ENCODE assay signal across 2 cellular contexts in the genomic region with DNA sequence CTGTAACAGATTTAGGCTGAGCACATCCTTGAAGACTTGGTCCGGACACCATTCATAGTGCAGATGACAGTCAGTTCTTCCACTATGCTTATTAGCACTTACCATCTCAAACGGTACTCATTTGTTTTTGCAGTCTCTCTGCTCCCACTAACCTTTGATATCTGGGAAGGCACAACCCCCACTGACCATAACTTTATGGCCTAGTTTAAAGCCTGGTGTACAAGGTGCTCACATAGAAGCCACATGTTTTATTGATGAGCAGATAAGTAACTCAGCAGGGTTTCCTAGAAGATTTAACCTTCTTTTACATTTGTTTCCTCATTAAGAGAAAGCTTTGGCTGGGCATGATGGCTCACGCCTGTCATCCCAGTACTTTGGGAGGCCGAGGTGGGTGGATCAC.
TF ChIP-seq lines count a peak whose summit lies in the region.

No MANE protein-coding gene starts in this region.

TF ChIP-seq in GM23338, 12 proteins besides CTCF, POLR2A, EP300 and RAD21 (continued from another document):
- TF ChIP-seq, protein P1, sequence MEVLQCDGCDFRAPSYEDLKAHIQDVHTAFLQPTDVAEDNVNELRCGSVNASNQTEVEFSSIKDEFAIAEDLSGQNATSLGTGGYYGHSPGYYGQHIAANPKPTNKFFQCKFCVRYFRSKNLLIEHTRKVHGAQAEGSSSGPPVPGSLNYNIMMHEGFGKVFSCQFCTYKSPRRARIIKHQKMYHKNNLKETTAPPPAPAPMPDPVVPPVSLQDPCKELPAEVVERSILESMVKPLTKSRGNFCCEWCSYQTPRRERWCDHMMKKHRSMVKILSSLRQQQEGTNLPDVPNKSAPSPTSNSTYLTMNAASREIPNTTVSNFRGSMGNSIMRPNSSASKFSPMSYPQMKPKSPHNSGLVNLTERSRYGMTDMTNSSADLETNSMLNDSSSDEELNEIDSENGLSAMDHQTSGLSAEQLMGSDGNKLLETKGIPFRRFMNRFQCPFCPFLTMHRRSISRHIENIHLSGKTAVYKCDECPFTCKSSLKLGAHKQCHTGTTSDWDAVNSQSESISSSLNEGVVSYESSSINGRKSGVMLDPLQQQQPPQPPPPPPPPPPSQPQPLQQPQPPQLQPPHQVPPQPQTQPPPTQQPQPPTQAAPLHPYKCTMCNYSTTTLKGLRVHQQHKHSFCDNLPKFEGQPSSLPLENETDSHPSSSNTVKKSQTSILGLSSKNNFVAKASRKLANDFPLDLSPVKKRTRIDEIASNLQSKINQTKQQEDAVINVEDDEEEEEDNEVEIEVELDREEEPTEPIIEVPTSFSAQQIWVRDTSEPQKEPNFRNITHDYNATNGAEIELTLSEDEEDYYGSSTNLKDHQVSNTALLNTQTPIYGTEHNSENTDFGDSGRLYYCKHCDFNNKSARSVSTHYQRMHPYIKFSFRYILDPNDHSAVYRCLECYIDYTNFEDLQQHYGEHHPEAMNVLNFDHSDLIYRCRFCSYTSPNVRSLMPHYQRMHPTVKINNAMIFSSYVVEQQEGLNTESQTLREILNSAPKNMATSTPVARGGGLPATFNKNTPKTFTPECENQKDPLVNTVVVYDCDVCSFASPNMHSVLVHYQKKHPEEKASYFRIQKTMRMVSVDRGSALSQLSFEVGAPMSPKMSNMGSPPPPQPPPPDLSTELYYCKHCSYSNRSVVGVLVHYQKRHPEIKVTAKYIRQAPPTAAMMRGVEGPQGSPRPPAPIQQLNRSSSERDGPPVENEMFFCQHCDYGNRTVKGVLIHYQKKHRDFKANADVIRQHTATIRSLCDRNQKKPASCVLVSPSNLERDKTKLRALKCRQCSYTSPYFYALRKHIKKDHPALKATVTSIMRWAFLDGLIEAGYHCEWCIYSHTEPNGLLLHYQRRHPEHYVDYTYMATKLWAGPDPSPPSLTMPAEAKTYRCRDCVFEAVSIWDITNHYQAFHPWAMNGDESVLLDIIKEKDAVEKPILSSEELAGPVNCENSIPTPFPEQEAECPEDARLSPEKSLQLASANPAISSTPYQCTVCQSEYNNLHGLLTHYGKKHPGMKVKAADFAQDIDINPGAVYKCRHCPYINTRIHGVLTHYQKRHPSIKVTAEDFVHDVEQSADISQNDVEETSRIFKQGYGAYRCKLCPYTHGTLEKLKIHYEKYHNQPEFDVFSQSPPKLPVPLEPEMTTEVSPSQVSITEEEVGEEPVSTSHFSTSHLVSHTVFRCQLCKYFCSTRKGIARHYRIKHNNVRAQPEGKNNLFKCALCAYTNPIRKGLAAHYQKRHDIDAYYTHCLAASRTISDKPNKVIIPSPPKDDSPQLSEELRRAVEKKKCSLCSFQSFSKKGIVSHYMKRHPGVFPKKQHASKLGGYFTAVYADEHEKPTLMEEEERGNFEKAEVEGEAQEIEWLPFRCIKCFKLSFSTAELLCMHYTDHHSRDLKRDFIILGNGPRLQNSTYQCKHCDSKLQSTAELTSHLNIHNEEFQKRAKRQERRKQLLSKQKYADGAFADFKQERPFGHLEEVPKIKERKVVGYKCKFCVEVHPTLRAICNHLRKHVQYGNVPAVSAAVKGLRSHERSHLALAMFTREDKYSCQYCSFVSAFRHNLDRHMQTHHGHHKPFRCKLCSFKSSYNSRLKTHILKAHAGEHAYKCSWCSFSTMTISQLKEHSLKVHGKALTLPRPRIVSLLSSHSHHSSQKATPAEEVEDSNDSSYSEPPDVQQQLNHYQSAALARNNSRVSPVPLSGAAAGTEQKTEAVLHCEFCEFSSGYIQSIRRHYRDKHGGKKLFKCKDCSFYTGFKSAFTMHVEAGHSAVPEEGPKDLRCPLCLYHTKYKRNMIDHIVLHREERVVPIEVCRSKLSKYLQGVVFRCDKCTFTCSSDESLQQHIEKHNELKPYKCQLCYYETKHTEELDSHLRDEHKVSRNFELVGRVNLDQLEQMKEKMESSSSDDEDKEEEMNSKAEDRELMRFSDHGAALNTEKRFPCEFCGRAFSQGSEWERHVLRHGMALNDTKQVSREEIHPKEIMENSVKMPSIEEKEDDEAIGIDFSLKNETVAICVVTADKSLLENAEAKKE (CRISPR knock-in tag; IDR thresholded peaks at IDR 0.05): no peak
- TF ChIP-seq CREB1 (CRISPR knock-in tag; IDR thresholded peaks at IDR 0.05; ENCODE audit: low read depth): no peak
- no peak for TF ChIP-seq ZNF331 (CRISPR knock-in tag; IDR thresholded peaks at IDR 0.05; ENCODE audit: low read depth)
- no peak for TF ChIP-seq ZNF114 (CRISPR knock-in tag; IDR thresholded peaks at IDR 0.05)
- TF ChIP-seq, protein P2, sequence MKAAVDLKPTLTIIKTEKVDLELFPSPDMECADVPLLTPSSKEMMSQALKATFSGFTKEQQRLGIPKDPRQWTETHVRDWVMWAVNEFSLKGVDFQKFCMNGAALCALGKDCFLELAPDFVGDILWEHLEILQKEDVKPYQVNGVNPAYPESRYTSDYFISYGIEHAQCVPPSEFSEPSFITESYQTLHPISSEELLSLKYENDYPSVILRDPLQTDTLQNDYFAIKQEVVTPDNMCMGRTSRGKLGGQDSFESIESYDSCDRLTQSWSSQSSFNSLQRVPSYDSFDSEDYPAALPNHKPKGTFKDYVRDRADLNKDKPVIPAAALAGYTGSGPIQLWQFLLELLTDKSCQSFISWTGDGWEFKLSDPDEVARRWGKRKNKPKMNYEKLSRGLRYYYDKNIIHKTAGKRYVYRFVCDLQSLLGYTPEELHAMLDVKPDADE (IDR thresholded peaks at IDR 0.05): no peak
- no peak for TF ChIP-seq NANOG (IDR thresholded peaks at IDR 0.05; ENCODE audit: borderline replicate concordance)

TF ChIP-seq in K562, 482 proteins besides CTCF, POLR2A, EP300 and RAD21 (continued from another document):
- TF ChIP-seq, protein P3, sequence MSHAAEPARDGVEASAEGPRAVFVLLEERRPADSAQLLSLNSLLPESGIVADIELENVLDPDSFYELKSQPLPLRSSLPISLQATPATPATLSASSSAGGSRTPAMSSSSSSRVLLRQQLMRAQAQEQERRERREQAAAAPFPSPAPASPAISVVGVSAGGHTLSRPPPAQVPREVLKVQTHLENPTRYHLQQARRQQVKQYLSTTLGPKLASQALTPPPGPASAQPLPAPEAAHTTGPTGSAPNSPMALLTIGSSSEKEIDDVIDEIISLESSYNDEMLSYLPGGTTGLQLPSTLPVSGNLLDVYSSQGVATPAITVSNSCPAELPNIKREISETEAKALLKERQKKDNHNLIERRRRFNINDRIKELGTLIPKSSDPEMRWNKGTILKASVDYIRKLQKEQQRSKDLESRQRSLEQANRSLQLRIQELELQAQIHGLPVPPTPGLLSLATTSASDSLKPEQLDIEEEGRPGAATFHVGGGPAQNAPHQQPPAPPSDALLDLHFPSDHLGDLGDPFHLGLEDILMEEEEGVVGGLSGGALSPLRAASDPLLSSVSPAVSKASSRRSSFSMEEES (CRISPR knock-in tag; IDR thresholded peaks at IDR 0.05): 0 out of 2 replicates have a peak, but pooled peaks have one; percentile 13
TF ChIP-seq in K562: peak in this region for 1.
